1 cellular context compared by ENCODE assay signal in the genomic region with DNA sequence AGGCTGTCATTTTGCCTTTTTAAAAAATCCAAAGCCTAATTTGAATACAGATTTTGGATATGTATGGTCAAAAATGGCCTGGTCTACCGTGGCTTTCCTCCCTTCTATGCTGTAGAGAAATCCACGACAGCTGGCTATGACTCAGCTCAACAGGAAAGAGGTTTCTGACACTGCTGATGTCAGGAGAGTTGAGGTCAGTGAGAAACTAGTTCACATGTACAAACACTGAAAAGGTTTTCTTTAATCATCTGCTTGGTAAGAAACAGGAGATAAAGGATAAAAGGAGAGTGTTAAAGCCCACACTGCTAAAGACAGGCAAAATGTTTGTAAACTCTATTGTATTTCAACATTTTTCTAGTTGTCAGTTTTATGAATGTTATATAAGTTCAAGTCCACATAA.
TF ChIP-seq lines count a peak whose summit lies in the region.

No MANE protein-coding gene starts in this region.

TF ChIP-seq in A549, 52 proteins besides CTCF, POLR2A, EP300 and RAD21 (continued from another document):
- TF ChIP-seq, protein P1, sequence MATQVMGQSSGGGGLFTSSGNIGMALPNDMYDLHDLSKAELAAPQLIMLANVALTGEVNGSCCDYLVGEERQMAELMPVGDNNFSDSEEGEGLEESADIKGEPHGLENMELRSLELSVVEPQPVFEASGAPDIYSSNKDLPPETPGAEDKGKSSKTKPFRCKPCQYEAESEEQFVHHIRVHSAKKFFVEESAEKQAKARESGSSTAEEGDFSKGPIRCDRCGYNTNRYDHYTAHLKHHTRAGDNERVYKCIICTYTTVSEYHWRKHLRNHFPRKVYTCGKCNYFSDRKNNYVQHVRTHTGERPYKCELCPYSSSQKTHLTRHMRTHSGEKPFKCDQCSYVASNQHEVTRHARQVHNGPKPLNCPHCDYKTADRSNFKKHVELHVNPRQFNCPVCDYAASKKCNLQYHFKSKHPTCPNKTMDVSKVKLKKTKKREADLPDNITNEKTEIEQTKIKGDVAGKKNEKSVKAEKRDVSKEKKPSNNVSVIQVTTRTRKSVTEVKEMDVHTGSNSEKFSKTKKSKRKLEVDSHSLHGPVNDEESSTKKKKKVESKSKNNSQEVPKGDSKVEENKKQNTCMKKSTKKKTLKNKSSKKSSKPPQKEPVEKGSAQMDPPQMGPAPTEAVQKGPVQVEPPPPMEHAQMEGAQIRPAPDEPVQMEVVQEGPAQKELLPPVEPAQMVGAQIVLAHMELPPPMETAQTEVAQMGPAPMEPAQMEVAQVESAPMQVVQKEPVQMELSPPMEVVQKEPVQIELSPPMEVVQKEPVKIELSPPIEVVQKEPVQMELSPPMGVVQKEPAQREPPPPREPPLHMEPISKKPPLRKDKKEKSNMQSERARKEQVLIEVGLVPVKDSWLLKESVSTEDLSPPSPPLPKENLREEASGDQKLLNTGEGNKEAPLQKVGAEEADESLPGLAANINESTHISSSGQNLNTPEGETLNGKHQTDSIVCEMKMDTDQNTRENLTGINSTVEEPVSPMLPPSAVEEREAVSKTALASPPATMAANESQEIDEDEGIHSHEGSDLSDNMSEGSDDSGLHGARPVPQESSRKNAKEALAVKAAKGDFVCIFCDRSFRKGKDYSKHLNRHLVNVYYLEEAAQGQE (IDR thresholded peaks at IDR 0.05), result no peak
- no peak for TF ChIP-seq JUNB (IDR thresholded peaks at IDR 0.05)
